Comparison of ENCODE assay signal across 18 cellular contexts in the genomic region with DNA sequence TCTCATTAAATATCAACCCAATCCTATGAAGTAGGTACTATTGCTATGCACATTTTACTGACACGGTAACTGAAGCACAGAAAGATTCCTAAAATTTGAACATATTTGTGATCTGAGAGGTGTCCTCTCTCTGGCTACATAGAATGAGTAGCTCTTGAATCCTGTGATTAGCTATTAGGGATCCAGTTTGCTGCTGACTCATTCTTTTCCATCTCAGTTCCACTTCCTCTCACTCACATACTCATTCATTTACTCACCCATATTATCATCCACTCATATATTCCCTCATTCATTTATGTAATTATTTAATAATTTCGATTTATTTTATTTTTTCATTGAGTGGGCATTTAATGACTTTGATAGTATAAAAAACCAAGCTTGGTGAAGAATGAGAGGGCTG. TPM values are rescaled to one million over a fixed set of nuclear protein-coding genes. Genes with fewer than 3 reads are reported as not detected.
A peak's percentile ranks its signal among the peaks of the same experiment; 100 is the strongest.
DNase-seq lines count a peak whose midpoint lies in the region; ATAC-seq lines count a peak whose summit lies in the region.
"Had no signal": no experiment of that assay in that cellular context is flagged by ENCODE, and none has a peak within 500 bp of the region (broad histone marks: within the 10 kb centered on the region; RNA-seq: fewer than 3 reads in every experiment).

No MANE protein-coding gene starts in this region.

- intact Hi-C loops in left colon (cut with DNase I, micrococcal nuclease) (no loop called here), posterior vena cava (cut with DNase I) (no loop called here)

- no peak for ATAC-seq in left colon
- ATAC-seq: activated CD8-positive, alpha-beta T cell treated with anti-CD3 and anti-CD28 coated beads for 36 hours; activated naive CD8-positive, alpha-beta T cell treated with anti-CD3 and anti-CD28 coated beads, Interleukin-2, amount 50 U/mL, for 24 hours; activated T-cell treated with anti-CD3 and anti-CD28 coated beads, Interleukin-2, amount 50 U/mL, for 72 hours; HCT116; heart left ventricle had no signal

- DNase-seq in AG20443 (ENCODE audit: low spot score) (peak; percentile 17), HT1080 (ENCODE audit: low read depth) (peak; percentile 80), astrocyte of the hippocampus (ENCODE audit: low read depth, low spot score) (peak; percentile 1), glomerular visceral epithelial cell (ENCODE audit: extremely low spot score) (peak; percentile 16), left colon (no peak), cerebellar nuclear complex (lab: John Stamatoyannopoulos, UW) (no peak), posterior vena cava (ENCODE audit: low spot score) (no peak), DMS114 treated with DMSO at 0.1 percent for 48 hours (lab: John Stamatoyannopoulos, UW; ENCODE audit: unreplicated experiment) (no peak)
- DNase-seq: activated CD8-positive, alpha-beta T cell treated with anti-CD3 and anti-CD28 coated beads for 36 hours; activated naive CD8-positive, alpha-beta T cell treated with anti-CD3 and anti-CD28 coated beads, Interleukin-2, amount 50 U/mL, for 24 hours; activated T-cell treated with anti-CD3 and anti-CD28 coated beads, Interleukin-2, amount 50 U/mL, for 72 hours; heart left ventricle; MM.1S; NCI-H748 treated with DMSO at 0.1 percent for 48 hours; nucleus accumbens had no signal

RNA-seq across cellular contexts. Expression of gene OR5B17, which starts 42.7 kb away (rescaled TPM):
- total RNA-seq in HT1080 (2014; rRNA removed; shearing (Covaris generic)) = not detected in 2 replicates
- polyA plus RNA-seq in HT1080 (2015; cell fraction: cytosol; rRNA removed) = not detected in 2 replicates
- not detected in 2 replicates for polyA plus RNA-seq in HT1080 (2015; cell fraction: nucleus; rRNA removed)
- not detected for total RNA-seq in left colon
- not detected for total RNA-seq in posterior vena cava
- total RNA-seq: activated CD8-positive, alpha-beta T cell treated with anti-CD3 and anti-CD28 coated beads for 36 hours; activated T-cell treated with anti-CD3 and anti-CD28 coated beads, Interleukin-2, amount 50 U/mL, for 72 hours; cerebellum; heart left ventricle; mononuclear cell had no signal
- polyA plus RNA-seq: heart left ventricle had no signal

RNA-seq across cellular contexts. Expression of gene OR10W1, which starts 48.1 kb away (rescaled TPM):
- not detected in 2 replicates for total RNA-seq in HT1080 (2014; rRNA removed; shearing (Covaris generic))
- polyA plus RNA-seq in HT1080 (2015; cell fraction: cytosol; rRNA removed) = not detected in 2 replicates
- polyA plus RNA-seq in HT1080 (2015; cell fraction: nucleus; rRNA removed) = not detected in 2 replicates
- not detected for total RNA-seq in left colon
- not detected for total RNA-seq in posterior vena cava
- total RNA-seq: activated CD8-positive, alpha-beta T cell treated with anti-CD3 and anti-CD28 coated beads for 36 hours; activated T-cell treated with anti-CD3 and anti-CD28 coated beads, Interleukin-2, amount 50 U/mL, for 72 hours; cerebellum; heart left ventricle; mononuclear cell had no signal
- polyA plus RNA-seq: heart left ventricle had no signal

Comparison
In these comparisons a context has a peak if more than half of its experiments do, and no peak if none do; other contexts are left out.
1. DNase-seq: peak in AG20443 (single experiment), HT1080 (single experiment), astrocyte of the hippocampus (single experiment) and glomerular visceral epithelial cell (single experiment); none in left colon (0 of 2), cerebellar nuclear complex (0 of 2), posterior vena cava (single experiment) and DMS114 treated with DMSO at 0.1 percent for 48 hours (single experiment).